25 cellular contexts compared by ENCODE assay signal in genomic region chr10:2680802-2681201, GRCh38.
"Had no signal": no experiment of that assay in that cellular context is flagged by ENCODE, and none has a peak within 500 bp of the region (broad histone marks: within the 10 kb centered on the region; RNA-seq: fewer than 3 reads in every experiment).

No MANE protein-coding gene starts in this region.

- H3K9me3 ChIP-seq: left lung, lower lobe of right lung, pancreas, prostate gland, sigmoid colon, suprapubic skin, thoracic aorta, tibial artery, uterus had no signal

- H3K27ac ChIP-seq: left lung, lower lobe of right lung, neural progenitor cell, pancreas, prostate gland, sigmoid colon, spleen, suprapubic skin, thoracic aorta, tibial artery, uterus had no signal

- ATAC-seq: left colon; left lung; natural killer cell; pancreas; right cardiac atrium; stimulated activated effector memory CD8-positive, alpha-beta T cell treated with anti-CD3 and anti-CD28 coated beads, Interleukin-12 subunit alpha, Interleukin-12 subunit beta, amount 100 ng/mL, for 72 hours had no signal

- H3K4me2 ChIP-seq: neural progenitor cell had no signal

- H3K27me3 ChIP-seq: neural progenitor cell, pancreas, suprapubic skin, tibial artery, uterus had no signal

- H3K4me1 ChIP-seq: left lung, lower lobe of right lung, neural progenitor cell, pancreas, prostate gland, sigmoid colon, spleen, suprapubic skin, tibial artery had no signal

- H3K4me3 ChIP-seq: left lung, lower lobe of right lung, neural progenitor cell, pancreas, prostate gland, sigmoid colon, spleen, suprapubic skin, thoracic aorta, tibial artery, uterus had no signal

- H3K36me3 ChIP-seq: left lung, lower lobe of right lung, neural progenitor cell, pancreas, prostate gland, sigmoid colon, spleen, suprapubic skin, thoracic aorta, tibial artery, uterus had no signal

- FAIRE-seq: keratinocyte, pancreas, small intestine had no signal

- H2AFZ ChIP-seq: neural progenitor cell had no signal

- DNase-seq: hippocampal formation; left colon; left lung; lower lobe of right lung; mammary epithelial cell; mesendoderm; naive B cell; natural killer cell; nephron progenitor cell; pancreas; retina; right cardiac atrium; sigmoid colon; small intestine; spleen; stimulated activated CD4-positive, alpha-beta T cell treated with anti-CD3 and anti-CD28 coated beads, Interleukin-4, amount 100 ng/mL, for 24 hours; stimulated activated naive CD4-positive, alpha-beta T cell; tibial artery; uterus had no signal

- H3K9ac ChIP-seq: neural progenitor cell had no signal
